Comparison of ENCODE assay signal across 7 cellular contexts in genomic region chr10:101817542-101818118, GRCh38. TPM values are rescaled to one million over a fixed set of nuclear protein-coding genes. Genes with fewer than 3 reads are reported as not detected.
A peak's percentile ranks its signal among the peaks of the same experiment; 100 is the strongest.
DNase-seq lines count a peak whose midpoint lies in the region; ATAC-seq and TF ChIP-seq lines count a peak whose summit lies in the region.

No MANE protein-coding gene starts in this region.

- POLR2A ChIA-PET in RWPE1 (lab: Yijun Ruan, JAX; ENCODE audit: low non-redundant PET) (no interaction called here), MCF 10A (lab: Yijun Ruan, JAX) (interaction anchor here (0.6 to 4.7 kb wide), 40 partner anchors 9 to 1579 kb away, joined by 3 to 56 read pairs (median 4); partner anchors contain the start of genes ARL3, ARMH3, ATP5MK and CUEDC2)

- peak overlapping the region; percentile 89 for H3K27ac Mint-ChIP-seq in MCF 10A (ENCODE audit: low read depth, unreplicated experiment)

- intact Hi-C loops in MCF 10A (cut with micrococcal nuclease), result loop anchor here (1.0 kb wide), 1 partner anchor 248 kb away; the partner anchor contains the start of gene HPS6
- intact Hi-C loops in sciatic nerve (cut with DNase I), result no loop called here

- H3K9me3 Mint-ChIP-seq in MCF 10A (ENCODE audit: unreplicated experiment), result no peaks in the 10 kb centered on the region

- no peaks in the 10 kb centered on the region for H3K9me3 ChIP-seq in iPS-18a (ENCODE audit: control insufficient read depth, low read depth, low read length)

- CTCF ChIA-PET in RWPE1 (lab: Yijun Ruan, JAX) (interaction anchor here (0.6 to 2.0 kb wide), 4 partner anchors 10 to 256 kb away, joined by 3 to 10 read pairs (median 4); no protein-coding TSS in a partner anchor), MCF 10A (lab: Yijun Ruan, JAX) (interaction anchor here (1.6 to 3.1 kb wide), 2 partner anchors 19 to 37 kb away, joined by 7 to 16 read pairs; no protein-coding TSS in a partner anchor)

- peaks cover 20% of the 10 kb centered on the region for H3K4me1 Mint-ChIP-seq in MCF 10A (ENCODE audit: insufficient read depth, unreplicated experiment)

- peaks cover 22% of the 10 kb centered on the region for H3K36me3 Mint-ChIP-seq in MCF 10A (ENCODE audit: insufficient read depth, unreplicated experiment)

- H3K27ac ChIP-seq in RWPE1 (peak overlapping the region; percentile 95), iPS-18a (ENCODE audit: low read length) (peak overlapping the region; percentile 89)

- peaks cover 6% of the 10 kb centered on the region for H3K36me3 ChIP-seq in iPS-18a (ENCODE audit: control insufficient read depth, low read depth, low read length)

- H3K4me1 ChIP-seq in iPS-18a (ENCODE audit: control insufficient read depth, low read depth, low read length), result peaks cover 8% of the 10 kb centered on the region

- no peak for TF ChIP-seq CTCF in RWPE1 (conservative IDR thresholded peaks at IDR 0.05; ENCODE audit: low read depth)
- no peak for TF ChIP-seq CTCF in MCF 10A (IDR thresholded peaks at IDR 0.05; ENCODE audit: unreplicated experiment)

- peak overlapping the region; percentile 92 for H3K9ac ChIP-seq in iPS-18a (ENCODE audit: low read length)

- BruUV-seq in MCF 10A (replicated peaks; lab: Mats Ljungman, UMichigan), result TSS peak; percentile 27

- H3K4me3 Mint-ChIP-seq in MCF 10A (ENCODE audit: unreplicated experiment), result peak overlapping the region; percentile 84

- DNase-seq in GM04503 (ENCODE audit: low read depth) (peak; percentile 80), RWPE1 (ENCODE audit: low spot score) (peak; percentile 93), MCF 10A (ENCODE audit: unreplicated experiment) (peak; percentile 97), sciatic nerve (ENCODE audit: low spot score) (peak; percentile 92)

- H3K27me3 Mint-ChIP-seq in MCF 10A (ENCODE audit: insufficient read depth, unreplicated experiment), result no peaks in the 10 kb centered on the region

- peak; percentile 7 for ATAC-seq in HG02763 (IDR thresholded peaks at IDR 0.05; ENCODE audit: unreplicated experiment)
- peak; percentile 71 for ATAC-seq in sciatic nerve
- no peak for ATAC-seq in HG03175 (IDR thresholded peaks at IDR 0.05; ENCODE audit: unreplicated experiment)

- H3K4me3 ChIP-seq in iPS-18a (ENCODE audit: low read length), result peak overlapping the region; percentile 82

- H3K27me3 ChIP-seq in iPS-18a (ENCODE audit: control insufficient read depth, insufficient read depth, low read length), result no peaks in the 10 kb centered on the region

RNA-seq across cellular contexts. Expression of gene OGA, which starts 0.6 kb away (rescaled TPM):
- total RNA-seq in MCF 10A (2022) (96.1 and 115 TPM in 2 replicates), sciatic nerve (187 TPM)

RNA-seq across cellular contexts. Expression of gene KCNIP2, which starts 26.0 kb away (rescaled TPM):
- total RNA-seq in MCF 10A (2022), result 2.1 and 2.6 TPM in 2 replicates
- 18.9 TPM for total RNA-seq in sciatic nerve

RNA-seq across cellular contexts. Expression of gene NPM3, which starts 34.4 kb away (rescaled TPM):
- 120 and 163 TPM in 2 replicates for total RNA-seq in MCF 10A (2022)
- 8.0 TPM for total RNA-seq in sciatic nerve

RNA-seq across cellular contexts. Expression of gene FGF8, which starts 41.7 kb away (rescaled TPM):
- not detected in 2 replicates for total RNA-seq in MCF 10A (2022)
- total RNA-seq in sciatic nerve, result 0.62 TPM

Comparison
In these comparisons a context has a peak if more than half of its experiments do, and no peak if none do; other contexts are left out.
1. RNA of gene NPM3, which starts 34.4 kb away (total RNA-seq): 120 to 163 TPM in MCF 10A; 8.0 TPM in sciatic nerve (single experiment); every median in the first group is over 10 times any median in the second.
2. Peak in every context shown above with its lines, with median percentiles within 50 percentile points of each other: DNase-seq.